Comparison of ENCODE assay signal across 16 cellular contexts in genomic region chr22:33083212-33083611, GRCh38. TPM values are rescaled to one million over a fixed set of nuclear protein-coding genes. Genes with fewer than 3 reads are reported as not detected.
DNase-seq lines count a peak whose midpoint lies in the region; ATAC-seq and TF ChIP-seq lines count a peak whose summit lies in the region.
"Had no signal": no experiment of that assay in that cellular context is flagged by ENCODE, and none has a peak within 500 bp of the region (broad histone marks: within the 10 kb centered on the region; RNA-seq: fewer than 3 reads in every experiment).

No MANE protein-coding gene starts in this region.

- no peaks in the 10 kb centered on the region for H3K4me1 ChIP-seq in liver (ENCODE audit: control insufficient read depth in 4 of 4, insufficient read depth in 4 of 4, low read length in 3 of 4)
- H3K4me1 ChIP-seq: pancreas had no signal

- H3K27me3 ChIP-seq in WERI-Rb-1 (ENCODE audit: insufficient read depth, low read depth, severe bottlenecking), result no peaks in the 10 kb centered on the region
- H3K27me3 ChIP-seq in liver (ENCODE audit: control insufficient read depth in 4 of 4, insufficient read depth in 4 of 4, low read length in 3 of 4), result peaks cover 0 to 3% (median under 1%) of the 10 kb centered on the region in 4 donors
- H3K27me3 ChIP-seq: pancreas had no signal

- peak; percentile 39 for TF ChIP-seq CTCF in GM12864 (IDR thresholded peaks at IDR 0.05; ENCODE audit: low read depth, low read length, missing control alignments)
- TF ChIP-seq CTCF in LNCaP clone FGC (IDR thresholded peaks at IDR 0.05; ENCODE audit: control insufficient read depth, extremely low read depth, insufficient read depth), result 0 out of 2 replicates have a peak, but pooled peaks have one; percentile 7
- TF ChIP-seq CTCF in WERI-Rb-1 (IDR thresholded peaks at IDR 0.05; ENCODE audit: low read depth, low read length), result 0 out of 2 replicates have a peak, but pooled peaks have one; percentile 1
- peak; percentile 43 for TF ChIP-seq CTCF in liver (IDR thresholded peaks at IDR 0.05; ENCODE audit: low read depth, low read length, missing input control)

- DNase-seq in GM12864 (ENCODE audit: low read depth), result no peak
- no peak for DNase-seq in LNCaP clone FGC (ENCODE audit: low read depth)
- no peak for DNase-seq in WERI-Rb-1
- DNase-seq in stimulated activated CD4-positive, alpha-beta T cell treated with anti-CD3 and anti-CD28 coated beads, Interleukin-2, amount 100 ng/mL, for 48 hours, result no peak
- no peak for DNase-seq in putamen (ENCODE audit: low spot score)
- DNase-seq in T-helper 1 cell, result no peak
- DNase-seq: activated CD4-positive, alpha-beta T cell treated with anti-CD3 and anti-CD28 coated beads, Interleukin-2, amount 50 U/mL, for 48 hours; activated T-cell treated with anti-CD3 and anti-CD28 coated beads, Interleukin-2, amount 50 U/mL, for 72 hours; glutamatergic neuron; NCI-H774; pancreas had no signal

- no peak overlapping the region for H3K9ac ChIP-seq in liver (ENCODE audit: low read depth in 1 of 2, low read length in 2 of 2)

- H3K27ac ChIP-seq in WERI-Rb-1 (no peak overlapping the region), liver (ENCODE audit: low read depth in 1 of 2, low read length in 2 of 2) (no peak overlapping the region)
- H3K27ac ChIP-seq: pancreas had no signal

- no peaks in the 10 kb centered on the region for H3K36me3 ChIP-seq in WERI-Rb-1
- no peaks in the 10 kb centered on the region for H3K36me3 ChIP-seq in liver (ENCODE audit: control insufficient read depth in 4 of 4, insufficient read depth in 3 of 4, low read depth in 1 of 4, low read length in 3 of 4)
- H3K36me3 ChIP-seq: pancreas had no signal

- H3K9me3 ChIP-seq in WERI-Rb-1 (ENCODE audit: severe bottlenecking) (peaks cover 8% of the 10 kb centered on the region), liver (ENCODE audit: control insufficient read depth in 4 of 4, low read length in 3 of 4) (peaks cover 0 to 4% (median 0%) of the 10 kb centered on the region in 4 donors)
- H3K9me3 ChIP-seq: pancreas had no signal

- peak; percentile 63 to 69 for TF ChIP-seq RAD21 in liver (IDR thresholded peaks at IDR 0.05)

- ATAC-seq in HG03469 (IDR thresholded peaks at IDR 0.05; ENCODE audit: unreplicated experiment), result no peak
- ATAC-seq: activated T-cell treated with anti-CD3 and anti-CD28 coated beads, Interleukin-2, amount 50 U/mL, for 72 hours; pancreas had no signal

- H3K4me3 ChIP-seq in GM12864 (ENCODE audit: low read depth, low read length) (no peak overlapping the region), LNCaP clone FGC (ENCODE audit: low read depth, low read length) (no peak overlapping the region), WERI-Rb-1 (ENCODE audit: low read depth, low read length) (no peak overlapping the region), liver (ENCODE audit: low read depth in 1 of 3, low read length in 3 of 3) (no peak overlapping the region)
- H3K4me3 ChIP-seq: pancreas, smooth muscle cell had no signal

TF ChIP-seq in liver, 16 proteins besides CTCF, POLR2A, EP300 and RAD21:
- TF ChIP-seq GABPA (IDR thresholded peaks at IDR 0.05 in 1 of 2, conservative IDR thresholded peaks at IDR 0.05 in 1 of 2) (no peak), YY1 (IDR thresholded peaks at IDR 0.05) (no peak), ATF3 (IDR thresholded peaks at IDR 0.05) (no peak), NR2F2 (IDR thresholded peaks at IDR 0.05) (no peak), FOXA1 (IDR thresholded peaks at IDR 0.05) (no peak), TAF1 (conservative IDR thresholded peaks at IDR 0.05) (no peak), ZBTB33 (IDR thresholded peaks at IDR 0.05) (no peak), HNF4A (conservative IDR thresholded peaks at IDR 0.05) (no peak), REST (IDR thresholded peaks at IDR 0.05) (no peak), HNF4G (IDR thresholded peaks at IDR 0.05) (no peak), RXRA (IDR thresholded peaks at IDR 0.05) (no peak)

RNA-seq across cellular contexts. Expression of gene SYN3, which starts 25.0 kb away (rescaled TPM):
- under 1 TPM; under 0.01 to 0.47 TPM for total RNA-seq in liver
- polyA plus RNA-seq in liver, result under 1 TPM in 1 of 2 donors, not detected in 1; 0.03 TPM
- total RNA-seq: activated T-cell treated with anti-CD3 and anti-CD28 coated beads, Interleukin-2, amount 50 U/mL, for 72 hours; endothelial cell of umbilical vein; kidney epithelial cell had no signal
- polyA plus RNA-seq: endothelial cell of umbilical vein had no signal
